In genomic region chr11:3108183-3108721, GRCh38 we compare ENCODE assay signal across 30 cellular contexts. TPM values are rescaled to one million over a fixed set of nuclear protein-coding genes. Genes with fewer than 3 reads are reported as not detected.
DNase-seq lines count a peak whose midpoint lies in the region; ATAC-seq, FAIRE-seq and TF ChIP-seq lines count a peak whose summit lies in the region.
"Had no signal": no experiment of that assay in that cellular context is flagged by ENCODE, and none has a peak within 500 bp of the region (broad histone marks: within the 10 kb centered on the region; RNA-seq: fewer than 3 reads in every experiment).

No MANE protein-coding gene starts in this region.

- no peaks in the 10 kb centered on the region for H3K27me3 Mint-ChIP-seq in activated T-cell treated with anti-CD3 and anti-CD28 coated beads, Interleukin-2, amount 50 U/mL, for 24 hours
- peaks cover 9% of the 10 kb centered on the region for H3K27me3 Mint-ChIP-seq in endodermal cell (ENCODE audit: insufficient read depth)
- no peaks in the 10 kb centered on the region for H3K27me3 Mint-ChIP-seq in natural killer cell treated with Interleukin-12 subunit alpha and Interleukin-12 subunit beta and Interleukin-15 and Interleukin-18, amount 100 ng/mL, for 72 hours
- no peaks in the 10 kb centered on the region for H3K27me3 Mint-ChIP-seq in type B pancreatic cell
- H3K27me3 Mint-ChIP-seq: activated CD4-positive, alpha-beta T cell treated with anti-CD3 and anti-CD28 coated beads, Interleukin-2, amount 10 ng/mL, durations not matched to agents 7 days and 5 days; effector memory CD8-positive, alpha-beta T cell had no signal

- H3K27ac Mint-ChIP-seq in activated T-cell treated with anti-CD3 and anti-CD28 coated beads, Interleukin-2, amount 50 U/mL, for 24 hours, result no peak overlapping the region
- H3K27ac Mint-ChIP-seq in endodermal cell, result no peak overlapping the region
- H3K27ac Mint-ChIP-seq in natural killer cell treated with Interleukin-12 subunit alpha and Interleukin-12 subunit beta and Interleukin-15 and Interleukin-18, amount 100 ng/mL, for 72 hours, result no peak overlapping the region
- H3K27ac Mint-ChIP-seq in type B pancreatic cell, result no peak overlapping the region
- H3K27ac Mint-ChIP-seq: activated CD4-positive, alpha-beta T cell treated with anti-CD3 and anti-CD28 coated beads, Interleukin-2, amount 10 ng/mL, durations not matched to agents 7 days and 5 days; GM23338 had no signal

- no peak overlapping the region for H3K4me3 Mint-ChIP-seq in activated T-cell treated with anti-CD3 and anti-CD28 coated beads, Interleukin-2, amount 50 U/mL, for 24 hours
- H3K4me3 Mint-ChIP-seq in endodermal cell, result no peak overlapping the region
- no peak overlapping the region for H3K4me3 Mint-ChIP-seq in natural killer cell treated with Interleukin-12 subunit alpha and Interleukin-12 subunit beta and Interleukin-15 and Interleukin-18, amount 100 ng/mL, for 72 hours
- no peak overlapping the region for H3K4me3 Mint-ChIP-seq in type B pancreatic cell
- H3K4me3 Mint-ChIP-seq: activated CD4-positive, alpha-beta T cell treated with anti-CD3 and anti-CD28 coated beads, Interleukin-2, amount 10 ng/mL, durations not matched to agents 7 days and 5 days; CD14-positive monocyte; effector memory CD8-positive, alpha-beta T cell; GM23338 had no signal

- H3K4me1 Mint-ChIP-seq in activated T-cell treated with anti-CD3 and anti-CD28 coated beads, Interleukin-2, amount 50 U/mL, for 24 hours (ENCODE audit: low read depth), result peaks cover 2% of the 10 kb centered on the region
- H3K4me1 Mint-ChIP-seq in endodermal cell (no peaks in the 10 kb centered on the region), type B pancreatic cell (ENCODE audit: unreplicated experiment) (no peaks in the 10 kb centered on the region)
- peaks cover 32% of the 10 kb centered on the region in 2 donors for H3K4me1 Mint-ChIP-seq in natural killer cell treated with Interleukin-12 subunit alpha and Interleukin-12 subunit beta and Interleukin-15 and Interleukin-18, amount 100 ng/mL, for 72 hours (ENCODE audit: low read depth in 2 of 2)
- H3K4me1 Mint-ChIP-seq: activated CD4-positive, alpha-beta T cell treated with anti-CD3 and anti-CD28 coated beads, Interleukin-2, amount 10 ng/mL, durations not matched to agents 7 days and 5 days had no signal

- no peak for ATAC-seq in natural killer cell treated with Interleukin-12 subunit alpha and Interleukin-12 subunit beta and Interleukin-15 and Interleukin-18, amount 100 ng/mL, for 72 hours
- ATAC-seq: effector memory CD8-positive, alpha-beta T cell; pancreas had no signal

- H3K36me3 ChIP-seq in endodermal cell (ENCODE audit: control insufficient read depth, insufficient read depth, low read length), result no peaks in the 10 kb centered on the region
- H3K36me3 ChIP-seq: pancreas, SJCRH30 had no signal

- H3K27me3 ChIP-seq in endodermal cell (ENCODE audit: control insufficient read depth, insufficient read depth, low read length, poor library complexity, severe bottlenecking), result no peaks in the 10 kb centered on the region
- H3K27me3 ChIP-seq: pancreas, SJCRH30, tibial nerve had no signal

- no peak overlapping the region for H3K4me3 ChIP-seq in endodermal cell (ENCODE audit: low read length)
- H3K4me3 ChIP-seq: GM23338, pancreas, SJCRH30, tibial nerve had no signal

- WGBS in endodermal cell (ENCODE audit: insufficient coverage in 1 of 2, insufficient read length in 1 of 2), 2 experiments, result 83 to 84% methylated on average over 3 to 11 of the region's 11 CpGs

- no peak overlapping the region for H3K27ac ChIP-seq in endodermal cell (ENCODE audit: low read depth, low read length)
- H3K27ac ChIP-seq: pancreas, SJCRH30, VCaP had no signal

- no peak for FAIRE-seq in urothelium cell line (lab: Jason Lieb, UNC)
- FAIRE-seq: A204.1, astrocyte, islet of Langerhans, pancreas, RCC 7860 had no signal

- no peak overlapping the region for H3K9ac ChIP-seq in endodermal cell (ENCODE audit: extremely low read depth, low read length, poor library complexity, severe bottlenecking)

- peaks cover 21% of the 10 kb centered on the region for H3K9me3 ChIP-seq in endodermal cell (ENCODE audit: control insufficient read depth, low read length)
- H3K9me3 ChIP-seq: pancreas, SJCRH30, tibial nerve had no signal

- peak; percentile 13 for DNase-seq in activated T-cell treated with anti-CD3 and anti-CD28 coated beads, Interleukin-2, amount 50 U/mL, for 1 hour
- DNase-seq in activated T-cell treated with anti-CD3 and anti-CD28 coated beads, Interleukin-2, amount 50 U/mL, for 24 hours, result no peak
- peak; percentile 38 for DNase-seq in endodermal cell
- peak; percentile 56 for DNase-seq in natural killer cell treated with Interleukin-12 subunit alpha and Interleukin-12 subunit beta and Interleukin-15 and Interleukin-18, amount 100 ng/mL, for 72 hours (ENCODE audit: low spot score)
- peak; percentile 59 for DNase-seq in type B pancreatic cell (ENCODE audit: extremely low spot score, unreplicated experiment)
- DNase-seq in GM03348 (ENCODE audit: low spot score), result no peak
- no peak for DNase-seq in NCI-H82 (lab: John Stamatoyannopoulos, UW)
- DNase-seq in urothelium cell line (ENCODE audit: low spot score), result no peak
- DNase-seq: activated CD4-positive, alpha-beta T cell treated with anti-CD3 and anti-CD28 coated beads, Interleukin-2, amount 10 ng/mL, durations not matched to agents 7 days and 5 days; activated T-cell treated with anti-CD3 and anti-CD28 coated beads, Interleukin-2, amount 50 U/mL, for 48 hours; caudate nucleus; cortex of kidney; DND-41; effector memory CD8-positive, alpha-beta T cell; erythroblast; NCI-H146; NCI-H446 treated with DMSO at 0.1 percent for 48 hours; NCI-H774; SJCRH30; stimulated activated CD4-positive, alpha-beta T cell treated with anti-CD3 and anti-CD28 coated beads, Interleukin-4, amount 100 ng/mL, for 24 hours; T1000 had no signal

- TF ChIP-seq CTCF in endodermal cell (conservative IDR thresholded peaks at IDR 0.05) (no peak), type B pancreatic cell (conservative IDR thresholded peaks at IDR 0.05) (no peak)

- H3K4me1 ChIP-seq in endodermal cell (ENCODE audit: control insufficient read depth, insufficient read depth, low read length), result no peaks in the 10 kb centered on the region
- H3K4me1 ChIP-seq: pancreas, SJCRH30 had no signal

- no peaks in the 10 kb centered on the region for H3K9me3 Mint-ChIP-seq in activated T-cell treated with anti-CD3 and anti-CD28 coated beads, Interleukin-2, amount 50 U/mL, for 24 hours
- peaks cover 34% of the 10 kb centered on the region for H3K9me3 Mint-ChIP-seq in endodermal cell
- H3K9me3 Mint-ChIP-seq in natural killer cell treated with Interleukin-12 subunit alpha and Interleukin-12 subunit beta and Interleukin-15 and Interleukin-18, amount 100 ng/mL, for 72 hours, result no peaks in the 10 kb centered on the region
- H3K9me3 Mint-ChIP-seq in type B pancreatic cell, result peaks cover 8% of the 10 kb centered on the region
- H3K9me3 Mint-ChIP-seq: effector memory CD8-positive, alpha-beta T cell had no signal

- no peaks in the 10 kb centered on the region for H3K36me3 Mint-ChIP-seq in activated T-cell treated with anti-CD3 and anti-CD28 coated beads, Interleukin-2, amount 50 U/mL, for 24 hours (ENCODE audit: low read depth)
- H3K36me3 Mint-ChIP-seq in endodermal cell (ENCODE audit: low read depth), result peaks cover 17% of the 10 kb centered on the region
- peaks cover 8% of the 10 kb centered on the region for H3K36me3 Mint-ChIP-seq in natural killer cell treated with Interleukin-12 subunit alpha and Interleukin-12 subunit beta and Interleukin-15 and Interleukin-18, amount 100 ng/mL, for 72 hours
- H3K36me3 Mint-ChIP-seq in type B pancreatic cell, result peaks cover 18% of the 10 kb centered on the region

RNA-seq across cellular contexts. Expression of gene CARS1, which starts 51.0 kb away (rescaled TPM):
- total RNA-seq in endodermal cell, result 10 to 100 TPM; 48.0 to 52.8 TPM
- polyA plus RNA-seq in endodermal cell (2013, experiment 1 of 2), result 59.6 TPM
- polyA plus RNA-seq in endodermal cell (2013, experiment 2 of 2), result 35.9 TPM
- 100 to 1,000 TPM in 1 of 2 donors, 10 to 100 TPM in 1; 88.8 to 128 TPM for total RNA-seq in natural killer cell treated with Interleukin-12 subunit alpha and Interleukin-12 subunit beta and Interleukin-15 and Interleukin-18, amount 100 ng/mL, for 72 hours
- 38.9 and 47.8 TPM in 2 replicates for total RNA-seq in type B pancreatic cell (ENCODE audit: low replicate concordance)

RNA-seq across cellular contexts. Expression of gene OSBPL5, which starts 56.9 kb away (rescaled TPM):
- total RNA-seq in endodermal cell (1 to 10 TPM; 1.2 to 4.8 TPM), type B pancreatic cell (ENCODE audit: low replicate concordance) (29.8 and 33.1 TPM in 2 replicates)
- polyA plus RNA-seq in endodermal cell (2013, experiment 1 of 2), result 15.4 TPM
- 16.4 TPM for polyA plus RNA-seq in endodermal cell (2013, experiment 2 of 2)
- 10 to 100 TPM; 58.3 to 74.6 TPM for total RNA-seq in natural killer cell treated with Interleukin-12 subunit alpha and Interleukin-12 subunit beta and Interleukin-15 and Interleukin-18, amount 100 ng/mL, for 72 hours

Comparison
In these comparisons a context has a peak if more than half of its experiments do, and no peak if none do; other contexts are left out.
1. DNase-seq: peak in activated T-cell treated with anti-CD3 and anti-CD28 coated beads, Interleukin-2, amount 50 U/mL, for 1 hour (single experiment), endodermal cell (single experiment), natural killer cell treated with Interleukin-12 subunit alpha and Interleukin-12 subunit beta and Interleukin-15 and Interleukin-18, amount 100 ng/mL, for 72 hours (single experiment) and type B pancreatic cell (single experiment); none in activated T-cell treated with anti-CD3 and anti-CD28 coated beads, Interleukin-2, amount 50 U/mL, for 24 hours (single experiment), GM03348 (single experiment), NCI-H82 (single experiment) and urothelium cell line (single experiment).